8 cellular contexts compared by ENCODE assay signal in genomic region chr4:70840137-70840536, GRCh38. TPM values are rescaled to one million over a fixed set of nuclear protein-coding genes. Genes with fewer than 3 reads are reported as not detected.
DNase-seq lines count a peak whose midpoint lies in the region; FAIRE-seq and TF ChIP-seq lines count a peak whose summit lies in the region.
"Not testable (repeated sequence)": the region's sequence is repeated elsewhere in the genome, so short reads cannot be mapped to it uniquely, and the experiment has no call there.

No MANE protein-coding gene starts in this region.

- not testable (repeated sequence) for FAIRE-seq in keratinocyte (lab: Jason Lieb, UNC)

- H3K27me3 Mint-ChIP-seq in activated T-helper 2 cell treated with anti-CD3 and anti-CD28 coated beads, Interferon-gamma antibody, Interleukin-2, Interleukin-4, amounts not matched to agents 10 μg/mL and 5 μg/mL and 100 μg/mL, durations not matched to agents 14 hours and 24 hours and 36 hours (ENCODE audit: low read depth) = not testable (repeated sequence)

- peak overlapping the region; percentile 49 for H3K4me3 Mint-ChIP-seq in activated T-helper 2 cell treated with anti-CD3 and anti-CD28 coated beads, Interferon-gamma antibody, Interleukin-2, Interleukin-4, amounts not matched to agents 10 μg/mL and 5 μg/mL and 100 μg/mL, durations not matched to agents 14 hours and 24 hours and 36 hours (ENCODE audit: low read depth)

- peaks cover 16% of the 10 kb centered on the region for H3K4me1 ChIP-seq in effector memory CD4-positive, alpha-beta T cell (ENCODE audit: control insufficient read depth, insufficient read depth, low read length, poor library complexity, severe bottlenecking)
- not testable (repeated sequence) for H3K4me1 ChIP-seq in keratinocyte (ENCODE audit: control insufficient read depth, extremely low read depth, insufficient read depth, low read length)

- peaks cover 39% of the 10 kb centered on the region for H3K79me2 ChIP-seq in keratinocyte (ENCODE audit: control insufficient read depth, insufficient read depth, low read length)

- H3K27ac Mint-ChIP-seq in activated T-helper 2 cell treated with anti-CD3 and anti-CD28 coated beads, Interferon-gamma antibody, Interleukin-2, Interleukin-4, amounts not matched to agents 10 μg/mL and 5 μg/mL and 100 μg/mL, durations not matched to agents 14 hours and 24 hours and 36 hours = peak overlapping the region; percentile 52

- not testable (repeated sequence) for H3K27ac ChIP-seq in effector memory CD4-positive, alpha-beta T cell (ENCODE audit: insufficient read depth, low read length, poor library complexity, severe bottlenecking); keratinocyte (ENCODE audit: control insufficient read depth, insufficient read depth, low read length)

- H3K27me3 ChIP-seq in effector memory CD4-positive, alpha-beta T cell (replicated peaks; ENCODE audit: control insufficient read depth, insufficient read depth, low read length, poor library complexity, severe bottlenecking); keratinocyte (ENCODE audit: control insufficient read depth, extremely low read depth, insufficient read depth, low read length): not testable (repeated sequence)

- not testable (repeated sequence) for H3K9me1 ChIP-seq in keratinocyte (ENCODE audit: control insufficient read depth, extremely low read depth, insufficient read depth, low read length)

- not testable (repeated sequence) for TF ChIP-seq POLR2A in NB4 (IDR thresholded peaks at IDR 0.05; ENCODE audit: extremely low read depth, insufficient read length)

- not testable (repeated sequence) for H3K4me2 ChIP-seq in keratinocyte (ENCODE audit: control insufficient read depth, extremely low read depth, insufficient read depth, low read depth, low read length)

- TF ChIP-seq CTCF in NB4 (IDR thresholded peaks at IDR 0.05; ENCODE audit: low read depth, low read length); keratinocyte (optimal IDR thresholded peaks at IDR 0.05 in 1 of 3, IDR thresholded peaks at IDR 0.05 in 1 of 3, conservative IDR thresholded peaks at IDR 0.05 in 1 of 3; ENCODE audit: extremely low read depth in 1 of 3, insufficient read depth in 2 of 3, low read length in 3 of 3): not testable (repeated sequence)

- peaks cover 11% of the 10 kb centered on the region for H4K20me1 ChIP-seq in keratinocyte (ENCODE audit: control insufficient read depth, extremely low read depth, insufficient read depth, low read length)

- H3K9me3 Mint-ChIP-seq in activated T-helper 2 cell treated with anti-CD3 and anti-CD28 coated beads, Interferon-gamma antibody, Interleukin-2, Interleukin-4, amounts not matched to agents 10 μg/mL and 5 μg/mL and 100 μg/mL, durations not matched to agents 14 hours and 24 hours and 36 hours = not testable (repeated sequence)

- dilution Hi-C loops in keratinocyte (cut with MboI; ENCODE audit: extremely low pct_ligation_motif_present, low sequenced_read_pairs) = not testable (repeated sequence)

- DNase-seq in DMS 273 (lab: John Stamatoyannopoulos, UW; ENCODE audit: unreplicated experiment) = peak; percentile 34
- peak; percentile 75 for DNase-seq in NB4 (ENCODE audit: low read depth)
- peak; percentile 60 for DNase-seq in T-helper 9 cell
- not testable (repeated sequence) for DNase-seq in activated T-helper 2 cell treated with anti-CD3 and anti-CD28 coated beads, Interferon-gamma antibody, Interleukin-2, Interleukin-4, amounts not matched to agents 10 μg/mL and 5 μg/mL and 100 μg/mL, durations not matched to agents 14 hours and 24 hours and 36 hours (ENCODE audit: low spot score)
- peak; percentile 58 to 63 (median 59) for DNase-seq in effector memory CD4-positive, alpha-beta T cell
- peak; percentile 38 for DNase-seq in keratinocyte (ENCODE audit: low read depth, low spot score)
- peak; percentile 43 for DNase-seq in retina
- DNase-seq in stimulated activated naive CD4-positive, alpha-beta T cell treated with Interleukin-2 at 50 U/mL for 16 hours (lab: John Stamatoyannopoulos, UW) = peak; percentile 66

- not testable (repeated sequence) for H2AFZ ChIP-seq in keratinocyte (ENCODE audit: control insufficient read depth, low read length)

- H3K36me3 ChIP-seq in effector memory CD4-positive, alpha-beta T cell (ENCODE audit: control insufficient read depth, insufficient read depth, low read length); keratinocyte (ENCODE audit: control insufficient read depth in 2 of 2, extremely low read depth in 1 of 2, insufficient read depth in 2 of 2, low read length in 2 of 2): not testable (repeated sequence)

- H3K36me3 Mint-ChIP-seq in activated T-helper 2 cell treated with anti-CD3 and anti-CD28 coated beads, Interferon-gamma antibody, Interleukin-2, Interleukin-4, amounts not matched to agents 10 μg/mL and 5 μg/mL and 100 μg/mL, durations not matched to agents 14 hours and 24 hours and 36 hours (ENCODE audit: low read depth) = peaks cover 21% of the 10 kb centered on the region

- intact Hi-C loops in activated T-helper 2 cell treated with anti-CD3 and anti-CD28 coated beads, Interferon-gamma antibody, Interleukin-2, Interleukin-4, amounts not matched to agents 10 μg/mL and 5 μg/mL and 100 μg/mL, durations not matched to agents 14 hours and 24 hours and 36 hours (cut with micrococcal nuclease) = not testable (repeated sequence)

- H3K4me3 ChIP-seq in NB4 (ENCODE audit: low read depth, low read length); effector memory CD4-positive, alpha-beta T cell (ENCODE audit: insufficient read depth, low read depth, low read length, poor library complexity, severe bottlenecking); keratinocyte (ENCODE audit: control insufficient read depth in 2 of 3, extremely low read depth in 1 of 3, insufficient read depth in 2 of 3, low read depth in 1 of 3, low read length in 3 of 3): not testable (repeated sequence)

- H3K9me3 ChIP-seq in effector memory CD4-positive, alpha-beta T cell (ENCODE audit: control insufficient read depth, low read length); keratinocyte (ENCODE audit: control insufficient read depth, low read depth, low read length): not testable (repeated sequence)

- not testable (repeated sequence) for H3K9ac ChIP-seq in keratinocyte (ENCODE audit: control insufficient read depth, extremely low read depth, insufficient read depth, low read length)

- H3K4me1 Mint-ChIP-seq in activated T-helper 2 cell treated with anti-CD3 and anti-CD28 coated beads, Interferon-gamma antibody, Interleukin-2, Interleukin-4, amounts not matched to agents 10 μg/mL and 5 μg/mL and 100 μg/mL, durations not matched to agents 14 hours and 24 hours and 36 hours (ENCODE audit: low read depth) = peaks cover 43% of the 10 kb centered on the region

RNA-seq across cellular contexts. Expression of gene GRSF1, which starts 0.4 kb away (rescaled TPM):
- total RNA-seq in activated T-helper 2 cell treated with anti-CD3 and anti-CD28 coated beads, Interferon-gamma antibody, Interleukin-2, Interleukin-4, amounts not matched to agents 10 μg/mL and 5 μg/mL and 100 μg/mL, durations not matched to agents 14 hours and 24 hours and 36 hours = 120 and 121 TPM in 2 replicates
- polyA plus RNA-seq in keratinocyte = 71.5 to 121 TPM (median 77.9 TPM) in 3 replicates
- 53.0 TPM for polyA plus RNA-seq in keratinocyte (2011; ENCODE audit: low read depth)
- 65.4 and 108 TPM in 2 replicates for polyA plus RNA-seq in keratinocyte (2011; cell fraction: cytosol; rRNA removed)
- polyA plus RNA-seq in keratinocyte (2011; cell fraction: nucleus; rRNA removed) = 61.5 and 79.8 TPM in 2 replicates
- polyA plus RNA-seq in keratinocyte (2012; ENCODE audit: low replicate concordance) = 60.0 and 79.6 TPM in 2 replicates
- 16.8 to 65.7 TPM (median 44.8 TPM) in 3 replicates for polyA minus RNA-seq in keratinocyte
- 47.6 TPM for polyA minus RNA-seq in keratinocyte (2011; cell fraction: cytosol; rRNA and poly(A)+ RNA removed)
- polyA minus RNA-seq in keratinocyte (2011; cell fraction: nucleus; rRNA and poly(A)+ RNA removed) = 21.2 and 37.7 TPM in 2 replicates
